ENCODE assay signal across 1 cellular context in genomic region chr6:160454303-160454702, GRCh38.
A peak's percentile ranks its signal among the peaks of the same experiment; 100 is the strongest.
TF ChIP-seq lines count a peak whose summit lies in the region.

No MANE protein-coding gene starts in this region.

TF ChIP-seq in HepG2, 621 proteins besides CTCF, POLR2A, EP300 and RAD21 (continued from another document and continues in another):
- TF ChIP-seq ZFP91 (CRISPR knock-in tag; IDR thresholded peaks at IDR 0.05; ENCODE audit: borderline replicate concordance) (no peak), FOXA3 (CRISPR knock-in tag; IDR thresholded peaks at IDR 0.05) (peak; percentile 67), SOX5 (CRISPR knock-in tag; IDR thresholded peaks at IDR 0.05; ENCODE audit: borderline replicate concordance) (0 out of 2 replicates have a peak, but pooled peaks have one; percentile 20), ZNF205 (CRISPR knock-in tag; IDR thresholded peaks at IDR 0.05) (no peak), ZMYM3 (CRISPR knock-in tag; IDR thresholded peaks at IDR 0.05) (0 out of 2 replicates have a peak, but pooled peaks have one; percentile 18), SOX13 (IDR thresholded peaks at IDR 0.05) (no peak), SOX13 (CRISPR knock-in tag; conservative IDR thresholded peaks at IDR 0.05 in 1 of 2, IDR thresholded peaks at IDR 0.05 in 1 of 2) (peak in 1 of 2 experiments; percentile 13; a peak in 1 of 4 replicates), XRCC5 (optimal IDR thresholded peaks at IDR 0.05; ENCODE audit: low read length) (no peak), RARA (CRISPR knock-in tag; IDR thresholded peaks at IDR 0.05) (0 out of 2 replicates have a peak, but pooled peaks have one; percentile 11), ZNF709 (CRISPR knock-in tag; IDR thresholded peaks at IDR 0.05) (no peak), ARID4A (CRISPR knock-in tag; IDR thresholded peaks at IDR 0.05; ENCODE audit: borderline replicate concordance) (0 out of 2 replicates have a peak, but pooled peaks have one; percentile 16), ZFP36L1 (CRISPR knock-in tag; IDR thresholded peaks at IDR 0.05) (no peak), HNF4A (CRISPR knock-in tag; IDR thresholded peaks at IDR 0.05) (0 out of 2 replicates have a peak, but pooled peaks have one; percentile 14), ZNF597 (CRISPR knock-in tag; IDR thresholded peaks at IDR 0.05) (no peak), ZNF20 (CRISPR knock-in tag; IDR thresholded peaks at IDR 0.05) (no peak), AHDC1 (CRISPR knock-in tag; IDR thresholded peaks at IDR 0.05; ENCODE audit: borderline replicate concordance) (peak; percentile 31; the same call in 1 of the 2 replicates), FOXK1 (CRISPR knock-in tag; IDR thresholded peaks at IDR 0.05; ENCODE audit: borderline replicate concordance, low read depth) (peak; percentile 59; the same call in 1 of the 2 replicates), FOXP1 (IDR thresholded peaks at IDR 0.05) (no peak), FOXP1 (CRISPR knock-in tag; IDR thresholded peaks at IDR 0.05) (peak; percentile 18; the same call in 1 of the 2 replicates), ARNT (IDR thresholded peaks at IDR 0.05) (no peak), MTERF4 (CRISPR knock-in tag; IDR thresholded peaks at IDR 0.05) (no peak), ZBTB20 (CRISPR knock-in tag; IDR thresholded peaks at IDR 0.05; ENCODE audit: borderline replicate concordance, low read depth) (peak; percentile 73; the same call in 1 of the 2 replicates), SSRP1 (CRISPR knock-in tag; IDR thresholded peaks at IDR 0.05) (no peak), TRIM22 (IDR thresholded peaks at IDR 0.05) (no peak), RBM39 (IDR thresholded peaks at IDR 0.05; ENCODE audit: low read depth, low read length, poor library complexity, severe bottlenecking) (no peak), FOXA1 (IDR thresholded peaks at IDR 0.05) (no peak), FOXA1 (CRISPR knock-in tag; IDR thresholded peaks at IDR 0.05) (0 out of 2 replicates have a peak, but pooled peaks have one; percentile 6), KDM5A (IDR thresholded peaks at IDR 0.05; ENCODE audit: borderline replicate concordance, low read length) (no peak), ZNF337 (CRISPR knock-in tag; IDR thresholded peaks at IDR 0.05; ENCODE audit: borderline replicate concordance, low read depth) (no peak), ZNF136 (CRISPR knock-in tag; IDR thresholded peaks at IDR 0.05; ENCODE audit: low read depth) (no peak), HNRNPK (IDR thresholded peaks at IDR 0.05; ENCODE audit: low read depth, low read length, poor library complexity, severe bottlenecking) (no peak), HDAC1 (CRISPR knock-in tag; IDR thresholded peaks at IDR 0.05) (0 out of 2 replicates have a peak, but pooled peaks have one; percentile 39), ZNF331 (CRISPR knock-in tag; IDR thresholded peaks at IDR 0.05) (no peak), PRDM15 (CRISPR knock-in tag; IDR thresholded peaks at IDR 0.05) (no peak), SALL1 (CRISPR knock-in tag; IDR thresholded peaks at IDR 0.05) (peak; percentile 84), ZNF614 (CRISPR knock-in tag; IDR thresholded peaks at IDR 0.05; ENCODE audit: borderline replicate concordance) (no peak), ARNTL (CRISPR knock-in tag; IDR thresholded peaks at IDR 0.05) (no peak), KLF15 (CRISPR knock-in tag; IDR thresholded peaks at IDR 0.05; ENCODE audit: borderline replicate concordance) (no peak), U2AF2 (IDR thresholded peaks at IDR 0.05; ENCODE audit: low read depth, low read length) (no peak), ZNF18 (CRISPR knock-in tag; IDR thresholded peaks at IDR 0.05; ENCODE audit: insufficient replicate concordance) (no peak), GATAD1 (CRISPR knock-in tag; IDR thresholded peaks at IDR 0.05) (no peak), ZNF589 (CRISPR knock-in tag; conservative IDR thresholded peaks at IDR 0.05) (no peak), YEATS2 (CRISPR knock-in tag; IDR thresholded peaks at IDR 0.05; ENCODE audit: borderline replicate concordance) (no peak), SIN3A (IDR thresholded peaks at IDR 0.05; ENCODE audit: borderline replicate concordance, low read depth, low read length) (no peak)
